In genomic region chr5:60634054-60634453, GRCh38 we compare ENCODE assay signal across 17 cellular contexts.
DNase-seq lines count a peak whose midpoint lies in the region; ATAC-seq and TF ChIP-seq lines count a peak whose summit lies in the region.
"Had no signal": no experiment of that assay in that cellular context is flagged by ENCODE, and none has a peak within 500 bp of the region (broad histone marks: within the 10 kb centered on the region; RNA-seq: fewer than 3 reads in every experiment).

No MANE protein-coding gene starts in this region.

- TF ChIP-seq CTCF in brain microvascular endothelial cell (IDR thresholded peaks at IDR 0.05; ENCODE audit: low read depth, low read length, missing control alignments): no peak
- TF ChIP-seq CTCF in glutamatergic neuron (IDR thresholded peaks at IDR 0.05; ENCODE audit: partially characterized antibody, unreplicated experiment): no peak

- H3K36me3 ChIP-seq in brain microvascular endothelial cell (replicated peaks) (no peaks in the 10 kb centered on the region), SJCRH30 (peaks cover 49% of the 10 kb centered on the region)
- no peaks in the 10 kb centered on the region for H3K36me3 ChIP-seq in naive thymus-derived CD4-positive, alpha-beta T cell (ENCODE audit: control insufficient read depth in 2 of 3, insufficient read depth in 3 of 3, low read length in 3 of 3)

- H3K4me1 ChIP-seq in naive thymus-derived CD4-positive, alpha-beta T cell (ENCODE audit: control insufficient read depth in 2 of 2, insufficient read depth in 2 of 2, low read length in 2 of 2): no peaks in the 10 kb centered on the region
- H3K4me1 ChIP-seq in SJCRH30: no peaks in the 10 kb centered on the region
- H3K4me1 ChIP-seq: BE2C had no signal

- no peaks in the 10 kb centered on the region for H3K9me3 ChIP-seq in naive thymus-derived CD4-positive, alpha-beta T cell (ENCODE audit: control insufficient read depth in 2 of 3, low read length in 3 of 3)
- no peaks in the 10 kb centered on the region for H3K9me3 ChIP-seq in SJCRH30 (replicated peaks)
- H3K9me3 ChIP-seq: BE2C had no signal

- H3K4me3 ChIP-seq in brain microvascular endothelial cell (ENCODE audit: low read depth, low read length): no peak overlapping the region
- no peak overlapping the region for H3K4me3 ChIP-seq in naive thymus-derived CD4-positive, alpha-beta T cell (ENCODE audit: low read length)
- no peak overlapping the region for H3K4me3 ChIP-seq in SJCRH30

- no peak overlapping the region for H3K4me3 Mint-ChIP-seq in naive thymus-derived CD4-positive, alpha-beta T cell
- no peak overlapping the region for H3K4me3 Mint-ChIP-seq in glutamatergic neuron (ENCODE audit: unreplicated experiment)
- H3K4me3 Mint-ChIP-seq: CD8-positive, alpha-beta T cell had no signal

- CTCF ChIA-PET in naive thymus-derived CD4-positive, alpha-beta T cell (lab: Charles Lee): no interaction called here

- peaks cover 0 to 5% (median 0%) of the 10 kb centered on the region in 11 donors for H3K9me3 Mint-ChIP-seq in naive thymus-derived CD4-positive, alpha-beta T cell
- no peaks in the 10 kb centered on the region for H3K9me3 Mint-ChIP-seq in glutamatergic neuron (ENCODE audit: unreplicated experiment)
- H3K9me3 Mint-ChIP-seq: CD8-positive, alpha-beta T cell had no signal

- no peaks in the 10 kb centered on the region for H3K27me3 Mint-ChIP-seq in naive thymus-derived CD4-positive, alpha-beta T cell
- H3K27me3 Mint-ChIP-seq in glutamatergic neuron (ENCODE audit: unreplicated experiment): no peaks in the 10 kb centered on the region

- in situ Hi-C loops in brain microvascular endothelial cell (cut with HindIII; ENCODE audit: low pct_ligation_motif_present, low sequenced_read_pairs): no loop called here

- intact Hi-C loops in naive thymus-derived CD4-positive, alpha-beta T cell (cut with micrococcal nuclease): no loop called here

- peaks cover 0 to 45% (median 0%) of the 10 kb centered on the region in 5 donors for H3K36me3 Mint-ChIP-seq in naive thymus-derived CD4-positive, alpha-beta T cell
- H3K36me3 Mint-ChIP-seq in glutamatergic neuron (ENCODE audit: unreplicated experiment): no peaks in the 10 kb centered on the region
- H3K36me3 Mint-ChIP-seq: CD8-positive, alpha-beta T cell had no signal

- ATAC-seq in naive thymus-derived CD4-positive, alpha-beta T cell: peak; percentile 53
- ATAC-seq in HG03175 (IDR thresholded peaks at IDR 0.05; ENCODE audit: unreplicated experiment) (no peak), HG03039 (IDR thresholded peaks at IDR 0.05; ENCODE audit: unreplicated experiment) (no peak)
- ATAC-seq: CD8-positive, alpha-beta T cell had no signal

- H3K4me1 Mint-ChIP-seq in naive thymus-derived CD4-positive, alpha-beta T cell: peaks cover 0 to 4% (median 0%) of the 10 kb centered on the region in 7 donors
- H3K4me1 Mint-ChIP-seq in glutamatergic neuron (ENCODE audit: low read depth, unreplicated experiment): no peaks in the 10 kb centered on the region

- H3K27ac Mint-ChIP-seq in naive thymus-derived CD4-positive, alpha-beta T cell: no peak overlapping the region
- H3K27ac Mint-ChIP-seq in glutamatergic neuron (ENCODE audit: unreplicated experiment): no peak overlapping the region
- H3K27ac Mint-ChIP-seq: CD8-positive, alpha-beta T cell had no signal

- H3K27me3 ChIP-seq in brain microvascular endothelial cell (replicated peaks): no peaks in the 10 kb centered on the region
- H3K27me3 ChIP-seq in naive thymus-derived CD4-positive, alpha-beta T cell (ENCODE audit: control insufficient read depth in 2 of 2, insufficient read depth in 2 of 2, low read length in 2 of 2): no peaks in the 10 kb centered on the region
- no peaks in the 10 kb centered on the region for H3K27me3 ChIP-seq in SJCRH30
- H3K27me3 ChIP-seq: BE2C had no signal

- H3K27ac ChIP-seq in brain microvascular endothelial cell (peak overlapping the region; percentile 20), SJCRH30 (no peak overlapping the region)
- no peak overlapping the region for H3K27ac ChIP-seq in naive thymus-derived CD4-positive, alpha-beta T cell (ENCODE audit: low read depth, low read length)

- POLR2A ChIA-PET in naive thymus-derived CD4-positive, alpha-beta T cell (lab: Charles Lee): no interaction called here

- DNase-seq in GF-D8 (lab: John Stamatoyannopoulos, UW) (peak; percentile 83), NCI-H226 (peak; percentile 21), brain microvascular endothelial cell (no peak), glutamatergic neuron (no peak), SJCRH30 (no peak)
- DNase-seq in naive thymus-derived CD4-positive, alpha-beta T cell: no peak
- DNase-seq: ACHN; BE2C; CD8-positive, alpha-beta T cell; H7; Karpas-422; NCI-H1436; NCI-H2029 treated with DMSO at 0.1 percent for 48 hours; NCI-H524; RPMI8226 had no signal

Comparison
In these comparisons a context has a peak if more than half of its experiments do, and no peak if none do; other contexts are left out.
1. DNase-seq: peak in GF-D8 (single experiment) and NCI-H226 (single experiment); none in brain microvascular endothelial cell (single experiment), naive thymus-derived CD4-positive, alpha-beta T cell (0 of 9), glutamatergic neuron (single experiment) and SJCRH30 (0 of 2).